13 cellular contexts compared by ENCODE assay signal in the genomic region with DNA sequence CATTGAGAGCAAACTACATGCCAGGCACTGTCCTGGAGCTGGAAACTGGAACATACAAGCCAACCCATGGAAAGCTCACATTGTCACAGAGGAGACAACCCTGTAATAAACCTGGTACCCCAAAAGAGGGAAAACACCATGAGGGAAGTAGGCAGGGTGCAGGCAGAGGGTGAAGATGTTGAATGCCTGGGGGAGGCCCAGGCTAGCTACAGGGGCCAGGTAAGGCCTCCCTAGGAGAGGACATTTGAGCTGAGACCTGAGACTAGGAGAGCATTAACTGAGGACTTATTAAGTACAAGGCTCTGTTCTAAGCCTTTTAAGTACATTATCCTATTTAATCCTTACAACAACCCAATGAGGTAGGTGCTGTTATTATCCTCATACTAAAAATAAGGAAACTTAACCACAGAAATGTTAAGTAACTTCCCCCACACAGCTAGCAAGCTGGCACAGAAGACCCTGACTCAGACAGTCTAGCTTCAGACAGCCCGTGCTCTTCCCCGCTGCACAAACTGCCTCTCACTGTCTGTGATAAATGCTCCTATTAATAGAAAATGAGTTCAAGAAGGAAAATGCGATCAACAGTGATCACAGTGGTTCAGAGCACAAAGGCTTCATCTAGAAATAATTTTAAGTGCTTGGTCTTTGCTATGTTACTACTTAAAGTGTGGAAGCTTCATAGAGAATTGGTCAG. TPM values are rescaled to one million over a fixed set of nuclear protein-coding genes. Genes with fewer than 3 reads are reported as not detected.
A peak's percentile ranks its signal among the peaks of the same experiment; 100 is the strongest.
DNase-seq lines count a peak whose midpoint lies in the region; ATAC-seq and TF ChIP-seq lines count a peak whose summit lies in the region.
"Had no signal": no experiment of that assay in that cellular context is flagged by ENCODE, and none has a peak within 500 bp of the region (broad histone marks: within the 10 kb centered on the region; RNA-seq: fewer than 3 reads in every experiment).

No MANE protein-coding gene starts in this region.

- DNase-seq in Ammon's horn (ENCODE audit: low spot score) (peak; percentile 66), MV-4-11 (lab: John Stamatoyannopoulos, UW) (peak; percentile 84), caudate nucleus (lab: John Stamatoyannopoulos, UW) (peak in 40 of 61 donors; percentile 8 to 80 (median 35)), myocyte (ENCODE audit: low read depth) (peak; percentile 83), RWPE1 (ENCODE audit: low spot score) (no peak), WTC11 (ENCODE audit: low spot score) (no peak)
- DNase-seq: activated naive CD4-positive, alpha-beta T cell treated with Interleukin-2 at 50 U/mL for 16 hours; H7; NCI-H345 had no signal

- H3K4me1 Mint-ChIP-seq in WTC11, result peaks cover 77% of the 10 kb centered on the region

- no peak overlapping the region for H3K4me3 Mint-ChIP-seq in WTC11
- H3K4me3 Mint-ChIP-seq: memory B cell had no signal

- H3K27ac Mint-ChIP-seq in WTC11, result no peak overlapping the region
- H3K27ac Mint-ChIP-seq: memory B cell had no signal

- TF ChIP-seq CTCF in RWPE1 (conservative IDR thresholded peaks at IDR 0.05; ENCODE audit: low read depth) (no peak), WTC11 (IDR thresholded peaks at IDR 0.05) (no peak)

- POLR2A ChIA-PET in RWPE1 (lab: Yijun Ruan, JAX; ENCODE audit: low non-redundant PET), result no interaction called here
- POLR2A ChIA-PET in WTC11 (lab: Charles Lee), result interaction anchor here (1.3 kb wide), 1 partner anchor 44 kb away, joined by 4 read pairs; no protein-coding TSS in a partner anchor

- peaks cover 28% of the 10 kb centered on the region for H3K36me3 Mint-ChIP-seq in WTC11

- H3K27me3 Mint-ChIP-seq in WTC11 (ENCODE audit: low read depth), result peaks cover 3% of the 10 kb centered on the region; the same call in 1 of the 2 replicates

- CTCF ChIA-PET in RWPE1 (lab: Yijun Ruan, JAX), result interaction anchor here (1.4 kb wide), 1 partner anchor 10 kb away, joined by 3 read pairs; no protein-coding TSS in a partner anchor
- CTCF ChIA-PET in WTC11 (lab: Charles Lee), result interaction anchor here (0.9 to 1.7 kb wide), 3 partner anchors 105 to 229 kb away, joined by 3 to 4 read pairs (median 3); no protein-coding TSS in a partner anchor

- ATAC-seq in HG03432 (IDR thresholded peaks at IDR 0.05; ENCODE audit: unreplicated experiment) (no peak), HG03175 (IDR thresholded peaks at IDR 0.05; ENCODE audit: unreplicated experiment) (no peak), WTC11 (no peak)

- H3K27ac ChIP-seq in caudate nucleus (ENCODE audit: low read depth, low read length) (peak overlapping the region; percentile 89), RWPE1 (no peak overlapping the region; the same call in 1 of the 2 replicates)
- H3K27ac ChIP-seq: thoracic aorta had no signal

- no peaks in the 10 kb centered on the region for H3K9me3 Mint-ChIP-seq in WTC11
- H3K9me3 Mint-ChIP-seq: memory B cell had no signal

TF ChIP-seq in WTC11, 78 proteins besides CTCF, POLR2A, EP300 and RAD21:
- TF ChIP-seq JUN (CRISPR knock-in tag; IDR thresholded peaks at IDR 0.05) (no peak), ZNF416 (CRISPR knock-in tag; IDR thresholded peaks at IDR 0.05) (no peak), E2F4 (CRISPR knock-in tag; IDR thresholded peaks at IDR 0.05; ENCODE audit: borderline replicate concordance, low read depth) (no peak), ZBTB21 (CRISPR knock-in tag; IDR thresholded peaks at IDR 0.05; ENCODE audit: borderline replicate concordance) (no peak)
- TF ChIP-seq, protein P1, sequence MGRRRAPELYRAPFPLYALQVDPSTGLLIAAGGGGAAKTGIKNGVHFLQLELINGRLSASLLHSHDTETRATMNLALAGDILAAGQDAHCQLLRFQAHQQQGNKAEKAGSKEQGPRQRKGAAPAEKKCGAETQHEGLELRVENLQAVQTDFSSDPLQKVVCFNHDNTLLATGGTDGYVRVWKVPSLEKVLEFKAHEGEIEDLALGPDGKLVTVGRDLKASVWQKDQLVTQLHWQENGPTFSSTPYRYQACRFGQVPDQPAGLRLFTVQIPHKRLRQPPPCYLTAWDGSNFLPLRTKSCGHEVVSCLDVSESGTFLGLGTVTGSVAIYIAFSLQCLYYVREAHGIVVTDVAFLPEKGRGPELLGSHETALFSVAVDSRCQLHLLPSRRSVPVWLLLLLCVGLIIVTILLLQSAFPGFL (CRISPR knock-in tag; IDR thresholded peaks at IDR 0.05; ENCODE audit: borderline replicate concordance), result no peak
TF ChIP-seq in WTC11: peak in this region for 0.

RNA-seq across cellular contexts. Expression of gene ZNF281, which starts 41.8 kb away (rescaled TPM):
- total RNA-seq in myocyte (14.1 and 15.7 TPM in 2 replicates), WTC11 (2021) (47.7 to 49.6 TPM (median 49.3 TPM) in 3 replicates)
- polyA plus RNA-seq in myocyte (2012), result 7.5 TPM

Comparison
In these comparisons a context has a peak if more than half of its experiments do, and no peak if none do; other contexts are left out.
1. DNase-seq: peak in Ammon's horn (single experiment), MV-4-11 (single experiment), caudate nucleus (40 of 61) and myocyte (single experiment); none in RWPE1 (single experiment) and WTC11 (single experiment).